Comparison of ENCODE assay signal across 17 cellular contexts in the genomic region with DNA sequence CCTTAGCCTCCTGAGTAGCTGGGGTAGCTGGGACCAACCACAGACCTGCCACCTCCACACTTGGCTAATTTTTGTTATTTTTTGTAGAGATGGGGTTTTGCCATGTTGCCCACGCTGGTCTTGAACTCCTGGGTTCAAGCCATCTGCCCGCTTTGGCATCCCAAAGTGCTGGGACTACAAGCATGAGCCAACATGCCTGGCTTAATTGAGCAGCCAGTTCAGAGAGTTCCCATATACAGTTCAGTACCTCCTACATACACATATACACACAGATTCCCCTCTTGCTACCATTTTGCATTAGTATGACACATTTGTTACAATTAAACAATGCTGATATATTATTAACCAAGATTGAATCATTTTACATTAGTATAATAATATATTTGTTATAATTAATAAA. TPM values are rescaled to one million over a fixed set of nuclear protein-coding genes. Genes with fewer than 3 reads are reported as not detected.
"Had no signal": no experiment of that assay in that cellular context is flagged by ENCODE, and none has a peak within 500 bp of the region (broad histone marks: within the 10 kb centered on the region; RNA-seq: fewer than 3 reads in every experiment).

No MANE protein-coding gene starts in this region.

- DNase-seq: activated CD4-positive, alpha-beta memory T cell treated with anti-CD3 and anti-CD28 coated beads for 36 hours; activated CD4-positive, alpha-beta T cell treated with anti-CD3 and anti-CD28 coated beads for 4 hours; activated gamma-delta T cell treated with Interleukin-2 at 50 U/mL for 16 hours; activated T-cell treated with anti-CD3 and anti-CD28 coated beads for 4 hours; effector memory CD8-positive, alpha-beta T cell; foreskin fibroblast; mesendoderm; stimulated activated CD4-positive, alpha-beta T cell treated with anti-CD3 and anti-CD28 coated beads, Interleukin-2, amount 100 ng/mL, for 24 hours; stimulated activated naive CD4-positive, alpha-beta T cell treated with Interleukin-2 at 50 U/mL for 16 hours; substantia nigra; transverse colon had no signal

- H3K9me3 ChIP-seq: adrenal gland, transverse colon had no signal

- H3K9me3 Mint-ChIP-seq: activated CD4-positive, alpha-beta memory T cell treated with anti-CD3 and anti-CD28 coated beads for 36 hours; activated naive CD4-positive, alpha-beta T cell treated with anti-CD3 and anti-CD28 coated beads, Interleukin-2, amount 50 U/mL, for 72 hours; activated T-helper 1 cell treated with anti-CD3 and anti-CD28 coated beads, Interleukin-12 subunit alpha, Interleukin-12 subunit beta, Interleukin-2, Interleukin-4 antibody, amounts not matched to agents 30 ng/mL and 10 ng/mL and 1 ng/mL, durations not matched to agents 14 hours and 24 hours and 36 hours; effector memory CD8-positive, alpha-beta T cell; natural killer cell treated with Interleukin-12 subunit alpha and Interleukin-12 subunit beta and Interleukin-15 and Interleukin-18, amount 100 ng/mL, for 72 hours; WTC11 had no signal

- H3K27me3 Mint-ChIP-seq: activated CD4-positive, alpha-beta memory T cell treated with anti-CD3 and anti-CD28 coated beads for 36 hours; effector memory CD8-positive, alpha-beta T cell; natural killer cell treated with Interleukin-12 subunit alpha and Interleukin-12 subunit beta and Interleukin-15 and Interleukin-18, amount 100 ng/mL, for 72 hours had no signal

- H3K27ac ChIP-seq: adrenal gland, transverse colon had no signal

- H3K4me3 ChIP-seq: adrenal gland, transverse colon had no signal

- H3K27me3 ChIP-seq: adrenal gland, transverse colon had no signal

- ATAC-seq: activated naive CD4-positive, alpha-beta T cell treated with anti-CD3 and anti-CD28 coated beads, Interleukin-2, amount 50 U/mL, for 72 hours; effector memory CD8-positive, alpha-beta T cell; natural killer cell treated with Interleukin-12 subunit alpha and Interleukin-12 subunit beta and Interleukin-15 and Interleukin-18, amount 100 ng/mL, for 72 hours; WTC11 had no signal

- H3K27ac Mint-ChIP-seq: activated CD4-positive, alpha-beta memory T cell treated with anti-CD3 and anti-CD28 coated beads for 36 hours; activated T-helper 1 cell treated with anti-CD3 and anti-CD28 coated beads, Interleukin-12 subunit alpha, Interleukin-12 subunit beta, Interleukin-2, Interleukin-4 antibody, amounts not matched to agents 30 ng/mL and 10 ng/mL and 1 ng/mL, durations not matched to agents 14 hours and 24 hours and 36 hours; natural killer cell treated with Interleukin-12 subunit alpha and Interleukin-12 subunit beta and Interleukin-15 and Interleukin-18, amount 100 ng/mL, for 72 hours; WTC11 had no signal

- H3K4me3 Mint-ChIP-seq: activated CD4-positive, alpha-beta memory T cell treated with anti-CD3 and anti-CD28 coated beads for 36 hours; activated T-helper 1 cell treated with anti-CD3 and anti-CD28 coated beads, Interleukin-12 subunit alpha, Interleukin-12 subunit beta, Interleukin-2, Interleukin-4 antibody, amounts not matched to agents 30 ng/mL and 10 ng/mL and 1 ng/mL, durations not matched to agents 14 hours and 24 hours and 36 hours; effector memory CD8-positive, alpha-beta T cell; natural killer cell treated with Interleukin-12 subunit alpha and Interleukin-12 subunit beta and Interleukin-15 and Interleukin-18, amount 100 ng/mL, for 72 hours; WTC11 had no signal

RNA-seq across cellular contexts. Expression of a gene that starts 39.0 kb away (rescaled TPM):
- total RNA-seq: activated CD4-positive, alpha-beta memory T cell treated with anti-CD3 and anti-CD28 coated beads for 36 hours; activated naive CD4-positive, alpha-beta T cell treated with anti-CD3 and anti-CD28 coated beads, Interleukin-2, amount 50 U/mL, for 72 hours; activated T-helper 1 cell treated with anti-CD3 and anti-CD28 coated beads, Interleukin-12 subunit alpha, Interleukin-12 subunit beta, Interleukin-2, Interleukin-4 antibody, amounts not matched to agents 30 ng/mL and 10 ng/mL and 1 ng/mL, durations not matched to agents 14 hours and 24 hours and 36 hours; dermis microvascular lymphatic vessel endothelial cell; natural killer cell treated with Interleukin-12 subunit alpha and Interleukin-12 subunit beta and Interleukin-15 and Interleukin-18, amount 100 ng/mL, for 72 hours had no signal
